ENCODE assay signal across 8 cellular contexts in genomic region chr19:1113278-1113985, GRCh38. TPM values are rescaled to one million over a fixed set of nuclear protein-coding genes. Genes with fewer than 3 reads are reported as not detected.
DNase-seq lines count a peak whose midpoint lies in the region; ATAC-seq and TF ChIP-seq lines count a peak whose summit lies in the region.

No MANE protein-coding gene starts in this region.

- H2BK120ac ChIP-seq in H9 (ENCODE audit: low read depth, low read length, poor library complexity, severe bottlenecking), result no peak overlapping the region

- H3K27ac ChIP-seq in C4-2B (peak overlapping the region; percentile 90), H9 (ENCODE audit: insufficient read length, low read depth, low read length) (no peak overlapping the region), cingulate gyrus (ENCODE audit: low read depth, low read length) (peak overlapping the region; percentile 89), left lung (peak overlapping the region; percentile 66 to 83)

- no peak overlapping the region for H2AK5ac ChIP-seq in H9 (ENCODE audit: insufficient read length, low read length)

- H3K9ac ChIP-seq in H9 (ENCODE audit: extremely low read depth, insufficient read length, low read length), result no peak overlapping the region

- H3K27ac Mint-ChIP-seq in H9, result no peak overlapping the region
- H3K27ac Mint-ChIP-seq in activated CD4-positive, alpha-beta T cell treated with anti-CD3 and anti-CD28 coated beads, Interleukin-2, amount 10 ng/mL, durations not matched to agents 24 days and 14 days, result no peak overlapping the region

- no peak overlapping the region for H2BK20ac ChIP-seq in H9 (ENCODE audit: low read depth, low read length, poor library complexity, severe bottlenecking)

- H2BK15ac ChIP-seq in H9 (ENCODE audit: low read depth, low read length), result no peak overlapping the region

- no peaks in the 10 kb centered on the region for H3K9me3 Mint-ChIP-seq in H9
- no peaks in the 10 kb centered on the region for H3K9me3 Mint-ChIP-seq in activated CD4-positive, alpha-beta T cell treated with anti-CD3 and anti-CD28 coated beads, Interleukin-2, amount 10 ng/mL, durations not matched to agents 24 days and 14 days

- H3K79me1 ChIP-seq in H9 (ENCODE audit: insufficient read depth, low read depth, low read length, poor library complexity, severe bottlenecking), result no peaks in the 10 kb centered on the region

- H4K20me1 ChIP-seq in H9 (ENCODE audit: control insufficient read depth, insufficient read depth, insufficient read length), result no peaks in the 10 kb centered on the region

- H3K79me2 ChIP-seq in H9 (ENCODE audit: insufficient read depth, low read length), result no peaks in the 10 kb centered on the region

- H4K91ac ChIP-seq in H9 (ENCODE audit: insufficient read length, low read depth, low read length), result no peak overlapping the region

- H3K4me3 ChIP-seq in left lung, result no peak overlapping the region

- H3K18ac ChIP-seq in H9 (ENCODE audit: insufficient read length, low read depth, low read length), result no peak overlapping the region

- peak; percentile 88 for TF ChIP-seq CTCF in C4-2B (conservative IDR thresholded peaks at IDR 0.05)
- TF ChIP-seq CTCF in H9 (conservative IDR thresholded peaks at IDR 0.05), result peak; percentile 95
- peak; percentile 90 to 93 for TF ChIP-seq CTCF in left lung (IDR thresholded peaks at IDR 0.05)

- no peaks in the 10 kb centered on the region for H3K23me2 ChIP-seq in H9 (ENCODE audit: insufficient read length, low read depth, low read length, poor library complexity, severe bottlenecking)

- no peaks in the 10 kb centered on the region for H3K27me3 ChIP-seq in H9 (ENCODE audit: insufficient read depth, low read length)
- H3K27me3 ChIP-seq in left lung, result no peaks in the 10 kb centered on the region

- no peak overlapping the region for H4K5ac ChIP-seq in H9 (ENCODE audit: insufficient read length, low read depth, low read length)

- intact Hi-C loops in activated CD4-positive, alpha-beta T cell treated with anti-CD3 and anti-CD28 coated beads, Interleukin-2, amount 10 ng/mL, durations not matched to agents 24 days and 14 days (cut with micrococcal nuclease), result no loop called here
- intact Hi-C loops in left lung (cut with DNase I), result loop anchor here in 1 of 2 donors (5.0 kb wide), 1 partner anchor 79 kb away; no protein-coding TSS in a partner anchor

- H3K9me3 ChIP-seq in H9 (ENCODE audit: control insufficient read depth, low read depth, low read length) (no peaks in the 10 kb centered on the region), left lung (no peaks in the 10 kb centered on the region)

- H2BK12ac ChIP-seq in H9 (ENCODE audit: insufficient read length, low read depth, low read length), result no peak overlapping the region

- peaks cover 2% of the 10 kb centered on the region for H3K27me3 Mint-ChIP-seq in H9 (ENCODE audit: low read depth)
- H3K27me3 Mint-ChIP-seq in activated CD4-positive, alpha-beta T cell treated with anti-CD3 and anti-CD28 coated beads, Interleukin-2, amount 10 ng/mL, durations not matched to agents 24 days and 14 days, result no peaks in the 10 kb centered on the region

- no peaks in the 10 kb centered on the region for H3K4me1 ChIP-seq in H9 (ENCODE audit: insufficient read depth, low read length)
- H3K4me1 ChIP-seq in left lung, result peaks cover 7 to 36% of the 10 kb centered on the region in 2 donors

- H3K4me2 ChIP-seq in H9 (ENCODE audit: insufficient read depth, insufficient read length, low read length), result no peak overlapping the region

- no peak overlapping the region for H2AFZ ChIP-seq in H9 (ENCODE audit: low read length)

- no peak overlapping the region for H3K4ac ChIP-seq in H9 (ENCODE audit: low read depth, low read length)

- H3K14ac ChIP-seq in H9 (ENCODE audit: insufficient read depth, low read length), result no peak overlapping the region

- H3K4me3 Mint-ChIP-seq in H9, result no peak overlapping the region
- no peak overlapping the region for H3K4me3 Mint-ChIP-seq in activated CD4-positive, alpha-beta T cell treated with anti-CD3 and anti-CD28 coated beads, Interleukin-2, amount 10 ng/mL, durations not matched to agents 24 days and 14 days

- ATAC-seq in left lung (peak; percentile 92), HG02588 (IDR thresholded peaks at IDR 0.05; ENCODE audit: unreplicated experiment) (no peak)

- no peak overlapping the region for H4K8ac ChIP-seq in H9 (replicated peaks; ENCODE audit: insufficient read length, low read depth, low read length)

- H3K56ac ChIP-seq in H9 (ENCODE audit: insufficient read length, low read depth, low read length), result no peak overlapping the region

- H3T11ph ChIP-seq in H9 (ENCODE audit: low read length), result no peak overlapping the region

- H3K4me1 Mint-ChIP-seq in H9, result peaks cover 0 to 9% of the 10 kb centered on the region in 2 experiments; a peak in 2 of 4 replicates
- no peaks in the 10 kb centered on the region for H3K4me1 Mint-ChIP-seq in activated CD4-positive, alpha-beta T cell treated with anti-CD3 and anti-CD28 coated beads, Interleukin-2, amount 10 ng/mL, durations not matched to agents 24 days and 14 days

- no peak overlapping the region for H3K23ac ChIP-seq in H9 (ENCODE audit: insufficient read length, low read depth, low read length)

- DNase-seq in H9 (peak; percentile 96), NCI-H345 treated with DMSO at 0.1 percent for 48 hours (lab: John Stamatoyannopoulos, UW; ENCODE audit: unreplicated experiment) (peak; percentile 4), left lung (peak; percentile 95)
- peak; percentile 93 for DNase-seq in activated CD4-positive, alpha-beta T cell treated with anti-CD3 and anti-CD28 coated beads, Interleukin-2, amount 10 ng/mL, durations not matched to agents 24 days and 14 days
- DNase-seq in stimulated activated CD4-positive, alpha-beta T cell treated with anti-CD3 and anti-CD28 coated beads, Interleukin-1b, Interleukin-23, amount 100 ng/mL, for 4 hours (ENCODE audit: low read depth in 2 of 2), result peak; percentile 76 to 80

- no peak overlapping the region for H2BK5ac ChIP-seq in H9 (ENCODE audit: insufficient read length, low read length)

- WGBS in H9 (ENCODE audit: extremely low coverage, insufficient read length, low lambda C conversion rate), result no CpG with 5 or more reads among the region's 34 CpGs

- peaks cover 4 to 14% (median 9%) of the 10 kb centered on the region in 3 experiments; a peak in 5 of 7 replicates for H3K36me3 Mint-ChIP-seq in H9 (ENCODE audit: insufficient read depth in 1 of 3, low read depth in 3 of 3)
- peaks cover 21% of the 10 kb centered on the region for H3K36me3 Mint-ChIP-seq in activated CD4-positive, alpha-beta T cell treated with anti-CD3 and anti-CD28 coated beads, Interleukin-2, amount 10 ng/mL, durations not matched to agents 24 days and 14 days (ENCODE audit: low read depth)

- H3K36me3 ChIP-seq in left lung, result peaks cover 0 to 100% of the 10 kb centered on the region in 2 donors

RNA-seq across cellular contexts. Expression of gene GPX4, which starts 9.6 kb away (rescaled TPM):
- total RNA-seq in H9 (2021), result 355 and 363 TPM in 2 replicates
- 225 and 239 TPM in 2 replicates for total RNA-seq in activated CD4-positive, alpha-beta T cell treated with anti-CD3 and anti-CD28 coated beads, Interleukin-2, amount 10 ng/mL, durations not matched to agents 24 days and 14 days
- 100 to 1,000 TPM; 266 to 365 TPM for total RNA-seq in left lung

RNA-seq across cellular contexts. Expression of gene POLR2E, which starts 18.3 kb away (rescaled TPM):
- total RNA-seq in H9 (2021), result 261 and 272 TPM in 2 replicates
- 273 and 274 TPM in 2 replicates for total RNA-seq in activated CD4-positive, alpha-beta T cell treated with anti-CD3 and anti-CD28 coated beads, Interleukin-2, amount 10 ng/mL, durations not matched to agents 24 days and 14 days
- total RNA-seq in left lung, result 100 to 1,000 TPM; 139 to 160 TPM

RNA-seq across cellular contexts. Expression of gene ARHGAP45, which starts 46.5 kb away (rescaled TPM):
- total RNA-seq in H9 (2021) (35.0 and 39.8 TPM in 2 replicates), left lung (10 to 100 TPM; 71.1 to 83.8 TPM)
- 176 and 183 TPM in 2 replicates for total RNA-seq in activated CD4-positive, alpha-beta T cell treated with anti-CD3 and anti-CD28 coated beads, Interleukin-2, amount 10 ng/mL, durations not matched to agents 24 days and 14 days

Comparison
In these comparisons a context has a peak if more than half of its experiments do, and no peak if none do; other contexts are left out.
1. DNase-seq: peak in every context shown above with its lines; median percentile 96 in H9; 95 in left lung; 93 in activated CD4-positive, alpha-beta T cell treated with anti-CD3 and anti-CD28 coated beads, Interleukin-2, amount 10 ng/mL, durations not matched to agents 24 days and 14 days; 78 in stimulated activated CD4-positive, alpha-beta T cell treated with anti-CD3 and anti-CD28 coated beads, Interleukin-1b, Interleukin-23, amount 100 ng/mL, for 4 hours; 4 in NCI-H345 treated with DMSO at 0.1 percent for 48 hours.